ENCODE assay signal across 14 cellular contexts in the genomic region with DNA sequence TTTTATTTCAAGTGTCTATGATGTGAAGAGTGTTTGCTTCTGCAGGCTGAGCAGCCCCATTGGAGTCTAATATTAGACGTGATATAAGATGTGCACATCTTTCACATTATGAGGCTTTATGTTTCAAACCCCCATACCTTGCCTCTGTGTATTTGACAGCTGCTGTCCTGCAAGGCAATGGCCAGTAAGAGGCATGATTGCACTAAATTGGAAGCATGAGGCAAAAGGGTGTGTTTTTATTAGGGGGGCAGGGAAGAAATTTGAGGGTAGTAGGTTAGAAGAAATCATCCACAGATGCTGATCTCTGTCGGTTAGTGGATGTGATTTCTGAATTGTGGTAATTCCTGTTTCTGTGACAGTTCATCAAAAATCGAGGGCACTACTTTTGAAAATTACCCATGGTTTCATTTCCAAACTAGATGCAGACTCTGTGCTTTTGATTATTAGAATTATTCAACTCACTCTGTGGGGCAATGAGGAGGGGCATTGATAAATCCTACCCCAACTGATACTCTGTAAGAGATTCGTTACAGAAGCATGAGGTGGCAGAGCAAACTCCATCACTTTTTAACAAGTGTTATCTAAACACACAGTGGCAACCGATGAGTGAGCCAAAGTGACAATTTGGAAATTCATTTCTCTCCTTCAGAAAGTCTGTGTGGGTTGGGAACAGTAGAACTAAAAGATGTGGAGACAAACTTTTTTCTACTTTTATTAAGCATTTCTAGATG.
DNase-seq lines count a peak whose midpoint lies in the region; TF ChIP-seq lines count a peak whose summit lies in the region.
"Had no signal": no experiment of that assay in that cellular context is flagged by ENCODE, and none has a peak within 500 bp of the region (broad histone marks: within the 10 kb centered on the region; RNA-seq: fewer than 3 reads in every experiment).

No MANE protein-coding gene starts in this region.

- TF ChIP-seq CTCF in LNCaP clone FGC (IDR thresholded peaks at IDR 0.05; ENCODE audit: control insufficient read depth, extremely low read depth, insufficient read depth): 0 out of 2 replicates have a peak, but pooled peaks have one; percentile 6
- TF ChIP-seq CTCF in dorsolateral prefrontal cortex (IDR thresholded peaks at IDR 0.05 in 54 of 56, conservative IDR thresholded peaks at IDR 0.05 in 2 of 56; ENCODE audit: low read depth in 1 of 56, partially characterized antibody in 56 of 56): peak in 51 of 56 donors; percentile 13 to 70 (median 47)
- TF ChIP-seq CTCF in osteocyte (IDR thresholded peaks at IDR 0.05): peak; percentile 39
- no peak for TF ChIP-seq CTCF in mesothelial cell of epicardium (IDR thresholded peaks at IDR 0.05; ENCODE audit: unreplicated experiment)

- H3K4me3 ChIP-seq in LNCaP clone FGC (ENCODE audit: low read depth, low read length): no peak overlapping the region
- H3K4me3 ChIP-seq in dorsolateral prefrontal cortex: peak overlapping the region in 41 of 59 donors; percentile 0 to 47 (median 26)
- H3K4me3 ChIP-seq: thoracic aorta had no signal

- no peaks in the 10 kb centered on the region for H3K27me3 Mint-ChIP-seq in osteocyte (ENCODE audit: unreplicated experiment)
- no peaks in the 10 kb centered on the region for H3K27me3 Mint-ChIP-seq in mesothelial cell of epicardium (ENCODE audit: low read depth)

- H3K4me3 Mint-ChIP-seq in osteocyte (ENCODE audit: unreplicated experiment) (no peak overlapping the region), mesothelial cell of epicardium (no peak overlapping the region)

- H3K36me3 Mint-ChIP-seq in osteocyte (ENCODE audit: unreplicated experiment): peaks cover 1% of the 10 kb centered on the region
- H3K36me3 Mint-ChIP-seq in mesothelial cell of epicardium: peaks cover 4% of the 10 kb centered on the region

- peaks cover 11% of the 10 kb centered on the region for H3K9me3 Mint-ChIP-seq in osteocyte (ENCODE audit: unreplicated experiment)
- H3K9me3 Mint-ChIP-seq in mesothelial cell of epicardium: peaks cover 6% of the 10 kb centered on the region

- DNase-seq in DMS53 (lab: John Stamatoyannopoulos, UW) (peak; percentile 2), DMS53 treated with DMSO at 0.1 percent for 48 hours (lab: John Stamatoyannopoulos, UW; ENCODE audit: unreplicated experiment) (no peak), LNCaP clone FGC (ENCODE audit: low read depth) (no peak), dorsolateral prefrontal cortex (peak in 1 of 10 donors; percentile 29), osteocyte (ENCODE audit: extremely low spot score, unreplicated experiment) (no peak), mesenteric fat pad (ENCODE audit: low spot score) (no peak), mesothelial cell of epicardium (ENCODE audit: low spot score in 2 of 2, unreplicated experiment in 2 of 2) (no peak)
- no peak for DNase-seq in activated CD4-positive, alpha-beta T cell treated with anti-CD3 and anti-CD28 coated beads, Interleukin-2, amount 50 U/mL, for 1 hour
- DNase-seq: activated naive CD4-positive, alpha-beta T cell treated with Interleukin-2 at 50 U/mL for 16 hours; dermis blood vessel endothelial cell; KG1; stimulated activated CD4-positive, alpha-beta T cell treated with anti-CD3 and anti-CD28 coated beads, Interleukin-4, amount 100 ng/mL, for 1 hour had no signal

- intact Hi-C loops in dorsolateral prefrontal cortex (cut with DNase I): loop anchor here (10.0 kb wide), 2 partner anchors 103 to 743 kb away; no protein-coding TSS in a partner anchor

- H3K27ac Mint-ChIP-seq in osteocyte (ENCODE audit: unreplicated experiment) (no peak overlapping the region), mesothelial cell of epicardium (no peak overlapping the region)

- peak overlapping the region in 16 of 59 donors; percentile 0 to 62 (median 41) for H3K27ac ChIP-seq in dorsolateral prefrontal cortex
- H3K27ac ChIP-seq: 22Rv1, thoracic aorta had no signal

- H3K4me1 Mint-ChIP-seq in osteocyte (ENCODE audit: unreplicated experiment): peaks cover 15% of the 10 kb centered on the region
- H3K4me1 Mint-ChIP-seq in mesothelial cell of epicardium: peaks cover 20% of the 10 kb centered on the region

- H3K27me3 ChIP-seq in dorsolateral prefrontal cortex: no peaks in the 10 kb centered on the region
